ENCODE assay signal across 9 cellular contexts in the genomic region with DNA sequence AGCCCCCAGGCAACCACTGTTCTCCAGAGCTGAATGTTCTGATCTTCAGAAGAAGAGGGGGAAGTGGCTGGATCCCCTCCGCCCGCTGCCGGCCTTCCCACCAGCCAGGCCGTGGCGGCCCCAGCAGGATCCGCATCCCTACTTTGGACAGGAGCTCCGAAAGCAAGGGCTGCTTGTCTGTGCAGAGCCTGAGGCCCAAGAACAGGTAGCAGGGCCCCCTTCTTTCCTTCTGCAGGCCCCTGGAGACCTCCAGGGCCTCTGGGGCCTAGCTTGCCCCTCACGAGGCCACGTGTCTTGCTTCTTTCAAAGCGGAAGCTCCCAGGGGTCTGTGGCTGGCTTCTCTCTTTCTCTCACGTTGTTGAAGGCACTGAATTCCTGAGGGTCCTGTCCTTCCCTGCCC. TPM values are rescaled to one million over a fixed set of nuclear protein-coding genes. Genes with fewer than 3 reads are reported as not detected.
A peak's percentile ranks its signal among the peaks of the same experiment; 100 is the strongest.
DNase-seq lines count a peak whose midpoint lies in the region; ATAC-seq and TF ChIP-seq lines count a peak whose summit lies in the region.
"Had no signal": no experiment of that assay in that cellular context is flagged by ENCODE, and none has a peak within 500 bp of the region (broad histone marks: within the 10 kb centered on the region; RNA-seq: fewer than 3 reads in every experiment).

No MANE protein-coding gene starts in this region.

- CTCF ChIA-PET in CD8-positive, alpha-beta memory T cell (lab: Charles Lee) = interaction anchor here (0.9 to 2.3 kb wide), 6 partner anchors 20 to 146 kb away, joined by 3 to 9 read pairs (median 4); partner anchors contain the start of gene ACYP1
- CTCF ChIA-PET in WTC11 (lab: Charles Lee) = interaction anchor here (0.8 to 2.0 kb wide), 11 partner anchors 9 to 122 kb away, joined by 3 to 11 read pairs (median 5); partner anchors contain the start of genes ACYP1 and RPS6KL1

- H3K36me3 Mint-ChIP-seq in CD8-positive, alpha-beta memory T cell = peaks cover 0 to 2% (median 0%) of the 10 kb centered on the region in 3 donors
- no peaks in the 10 kb centered on the region for H3K36me3 Mint-ChIP-seq in HFFc6 (ENCODE audit: low read depth)
- H3K36me3 Mint-ChIP-seq in nephron progenitor cell (ENCODE audit: low read depth) = no peaks in the 10 kb centered on the region
- H3K36me3 Mint-ChIP-seq in WTC11 = no peaks in the 10 kb centered on the region

- H3K27me3 Mint-ChIP-seq in CD8-positive, alpha-beta memory T cell = peaks cover 0 to 2% of the 10 kb centered on the region in 2 donors
- no peaks in the 10 kb centered on the region; the same call in 1 of the 2 replicates for H3K27me3 Mint-ChIP-seq in HFFc6 (ENCODE audit: insufficient read depth)
- H3K27me3 Mint-ChIP-seq in nephron progenitor cell (ENCODE audit: low read depth, poor library complexity) = no peaks in the 10 kb centered on the region
- no peaks in the 10 kb centered on the region; the same call in 1 of the 2 replicates for H3K27me3 Mint-ChIP-seq in WTC11 (ENCODE audit: low read depth)

- POLR2A ChIA-PET in CD8-positive, alpha-beta memory T cell (lab: Charles Lee) = interaction anchor here (0.7 to 1.1 kb wide), 2 partner anchors 13 to 61 kb away, joined by 3 read pairs; partner anchors contain the start of gene PGF
- POLR2A ChIA-PET in WTC11 (lab: Charles Lee) = interaction anchor here (0.7 kb wide), 1 partner anchor 112 kb away, joined by 3 read pairs; no protein-coding TSS in a partner anchor

- TF ChIP-seq CTCF in HFFc6 (IDR thresholded peaks at IDR 0.05) = no peak
- TF ChIP-seq CTCF in nephron progenitor cell (IDR thresholded peaks at IDR 0.05) = no peak
- no peak for TF ChIP-seq CTCF in WTC11 (IDR thresholded peaks at IDR 0.05)

- H3K9me3 ChIP-seq in CD8-positive, alpha-beta memory T cell (ENCODE audit: low read length) = no peaks in the 10 kb centered on the region

- peaks cover 30 to 39% (median 39%) of the 10 kb centered on the region in 3 donors for H3K4me1 Mint-ChIP-seq in CD8-positive, alpha-beta memory T cell
- H3K4me1 Mint-ChIP-seq in HFFc6 (ENCODE audit: low read depth) (peaks cover 45% of the 10 kb centered on the region), nephron progenitor cell (peaks cover 47% of the 10 kb centered on the region), WTC11 (peaks cover 3% of the 10 kb centered on the region)

- peaks cover 38% of the 10 kb centered on the region for H3K4me1 ChIP-seq in CD8-positive, alpha-beta memory T cell (ENCODE audit: insufficient read depth, low read length)

- H3K4me3 ChIP-seq in CD8-positive, alpha-beta memory T cell (ENCODE audit: low read length) = peak overlapping the region; percentile 28

- H3K36me3 ChIP-seq in CD8-positive, alpha-beta memory T cell (ENCODE audit: insufficient read depth, low read length) = no peaks in the 10 kb centered on the region

- H3K9me3 Mint-ChIP-seq in CD8-positive, alpha-beta memory T cell = no peaks in the 10 kb centered on the region
- H3K9me3 Mint-ChIP-seq in HFFc6 (no peaks in the 10 kb centered on the region), nephron progenitor cell (no peaks in the 10 kb centered on the region), WTC11 (no peaks in the 10 kb centered on the region)

- no peaks in the 10 kb centered on the region for H3K27me3 ChIP-seq in CD8-positive, alpha-beta memory T cell (ENCODE audit: insufficient read depth, low read length, poor library complexity, severe bottlenecking)

- no peak overlapping the region for H3K27ac ChIP-seq in CD8-positive, alpha-beta memory T cell (ENCODE audit: low read depth, low read length)
- peak overlapping the region; percentile 29 for H3K27ac ChIP-seq in angular gyrus (ENCODE audit: low read depth, low read length)

- H3K27ac Mint-ChIP-seq in CD8-positive, alpha-beta memory T cell = peak overlapping the region; percentile 84 to 95 (median 94)
- peak overlapping the region; percentile 67 for H3K27ac Mint-ChIP-seq in HFFc6
- peak overlapping the region; percentile 59 for H3K27ac Mint-ChIP-seq in nephron progenitor cell
- no peak overlapping the region for H3K27ac Mint-ChIP-seq in WTC11

- peak overlapping the region; percentile 75 to 87 (median 82) for H3K4me3 Mint-ChIP-seq in CD8-positive, alpha-beta memory T cell
- H3K4me3 Mint-ChIP-seq in HFFc6 = no peak overlapping the region
- no peak overlapping the region for H3K4me3 Mint-ChIP-seq in nephron progenitor cell
- H3K4me3 Mint-ChIP-seq in WTC11 = no peak overlapping the region

- ATAC-seq in WTC11 (no peak), left lobe of liver (no peak)

- DNase-seq in CD8-positive, alpha-beta memory T cell = no peak
- DNase-seq in HFFc6 (no peak), nephron progenitor cell (no peak), midbrain (lab: John Stamatoyannopoulos, UW) (no peak), WTC11 (ENCODE audit: low spot score) (no peak), left lobe of liver (ENCODE audit: low spot score) (no peak)
- no peak for DNase-seq in stimulated activated CD4-positive, alpha-beta T cell treated with anti-CD3 and anti-CD28 coated beads, Interleukin-4, amount 100 ng/mL, for 4 hours
- DNase-seq: NCI-H774 had no signal

TF ChIP-seq in WTC11, 78 proteins besides CTCF, POLR2A, EP300 and RAD21:
- TF ChIP-seq KAT7 (CRISPR knock-in tag; IDR thresholded peaks at IDR 0.05; ENCODE audit: borderline replicate concordance) (no peak), NFE2L1 (CRISPR knock-in tag; IDR thresholded peaks at IDR 0.05) (no peak), ZNF281 (CRISPR knock-in tag; IDR thresholded peaks at IDR 0.05) (no peak), MYBL2 (CRISPR knock-in tag; IDR thresholded peaks at IDR 0.05) (no peak), ZNF232 (CRISPR knock-in tag; IDR thresholded peaks at IDR 0.05) (no peak)
- TF ChIP-seq, protein P1, sequence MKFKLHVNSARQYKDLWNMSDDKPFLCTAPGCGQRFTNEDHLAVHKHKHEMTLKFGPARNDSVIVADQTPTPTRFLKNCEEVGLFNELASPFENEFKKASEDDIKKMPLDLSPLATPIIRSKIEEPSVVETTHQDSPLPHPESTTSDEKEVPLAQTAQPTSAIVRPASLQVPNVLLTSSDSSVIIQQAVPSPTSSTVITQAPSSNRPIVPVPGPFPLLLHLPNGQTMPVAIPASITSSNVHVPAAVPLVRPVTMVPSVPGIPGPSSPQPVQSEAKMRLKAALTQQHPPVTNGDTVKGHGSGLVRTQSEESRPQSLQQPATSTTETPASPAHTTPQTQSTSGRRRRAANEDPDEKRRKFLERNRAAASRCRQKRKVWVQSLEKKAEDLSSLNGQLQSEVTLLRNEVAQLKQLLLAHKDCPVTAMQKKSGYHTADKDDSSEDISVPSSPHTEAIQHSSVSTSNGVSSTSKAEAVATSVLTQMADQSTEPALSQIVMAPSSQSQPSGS (CRISPR knock-in tag; IDR thresholded peaks at IDR 0.05; ENCODE audit: borderline replicate concordance, low read depth) = no peak
- TF ChIP-seq, protein P2, sequence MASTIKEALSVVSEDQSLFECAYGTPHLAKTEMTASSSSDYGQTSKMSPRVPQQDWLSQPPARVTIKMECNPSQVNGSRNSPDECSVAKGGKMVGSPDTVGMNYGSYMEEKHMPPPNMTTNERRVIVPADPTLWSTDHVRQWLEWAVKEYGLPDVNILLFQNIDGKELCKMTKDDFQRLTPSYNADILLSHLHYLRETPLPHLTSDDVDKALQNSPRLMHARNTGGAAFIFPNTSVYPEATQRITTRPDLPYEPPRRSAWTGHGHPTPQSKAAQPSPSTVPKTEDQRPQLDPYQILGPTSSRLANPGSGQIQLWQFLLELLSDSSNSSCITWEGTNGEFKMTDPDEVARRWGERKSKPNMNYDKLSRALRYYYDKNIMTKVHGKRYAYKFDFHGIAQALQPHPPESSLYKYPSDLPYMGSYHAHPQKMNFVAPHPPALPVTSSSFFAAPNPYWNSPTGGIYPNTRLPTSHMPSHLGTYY (CRISPR knock-in tag; IDR thresholded peaks at IDR 0.05) = no peak
TF ChIP-seq in WTC11: peak in this region for 0.

RNA-seq across cellular contexts. Expression of gene PGF, which starts 13.2 kb away (rescaled TPM):
- total RNA-seq in CD8-positive, alpha-beta memory T cell = under 1 TPM in 1 of 2 experiments, not detected in 1; 0.29 TPM
- polyA plus RNA-seq in CD8-positive, alpha-beta memory T cell = not detected
- 1 to 10 TPM in 4 of 6 experiments, under 1 TPM in 2; 0.87 to 2.9 (median 2.7) TPM for total RNA-seq in HFFc6 (2021; fragmentation: NEBNext Ultra II Directional; extraction: Animal tissue kit (Norgen Biotek cat#: 25700))
- 5.0 to 6.7 TPM (median 6.5 TPM) in 3 replicates for total RNA-seq in WTC11 (2021)
- 2.8 TPM for total RNA-seq in left lobe of liver

RNA-seq across cellular contexts. Expression of gene RPS6KL1, which starts 19.1 kb away (rescaled TPM):
- total RNA-seq in CD8-positive, alpha-beta memory T cell = 1 to 10 TPM; 4.8 to 5.0 TPM
- not detected for polyA plus RNA-seq in CD8-positive, alpha-beta memory T cell
- total RNA-seq in HFFc6 (2021; fragmentation: NEBNext Ultra II Directional; extraction: Animal tissue kit (Norgen Biotek cat#: 25700)) = 1 to 10 TPM in 4 of 6 experiments, under 1 TPM in 2; 0.78 to 1.1 (median 1.0) TPM
- total RNA-seq in WTC11 (2021) (10.6 to 12.6 TPM (median 12.2 TPM) in 3 replicates), left lobe of liver (4.6 TPM)

Comparison
In these comparisons a context has a peak if more than half of its experiments do, and no peak if none do; other contexts are left out.
1. H3K4me3 Mint-ChIP-seq: peak in CD8-positive, alpha-beta memory T cell (7 of 7); none in HFFc6 (single experiment), nephron progenitor cell (single experiment) and WTC11 (single experiment).